Comparison of ENCODE assay signal across 8 cellular contexts in genomic region chr12:95072900-95073697, GRCh38. TPM values are rescaled to one million over a fixed set of nuclear protein-coding genes. Genes with fewer than 3 reads are reported as not detected.
DNase-seq lines count a peak whose midpoint lies in the region; ATAC-seq and TF ChIP-seq lines count a peak whose summit lies in the region.

TSS of gene NR2C1 (minus strand) at chr12:95073618. CDS start at chr12:95067384, 6,234 bp downstream.

- no peak for TF ChIP-seq CTCF in CD8-positive, alpha-beta T cell (IDR thresholded peaks at IDR 0.05)

- H3K9me3 Mint-ChIP-seq in CD8-positive, alpha-beta T cell = no peaks in the 10 kb centered on the region
- H3K9me3 Mint-ChIP-seq in effector memory CD8-positive, alpha-beta T cell = no peaks in the 10 kb centered on the region
- no peaks in the 10 kb centered on the region for H3K9me3 Mint-ChIP-seq in memory B cell

- H3K27me3 ChIP-seq in CD8-positive, alpha-beta T cell (ENCODE audit: insufficient read depth, low read length) = no peaks in the 10 kb centered on the region

- peak within 1 kb of the TSS; percentile 96 for H3K4me3 ChIP-seq in CD8-positive, alpha-beta T cell (ENCODE audit: low read depth, low read length)

- ATAC-seq in CD8-positive, alpha-beta T cell = peak; percentile 98
- ATAC-seq in GM19468 (IDR thresholded peaks at IDR 0.05; ENCODE audit: extremely low read depth, unreplicated experiment) (peak; percentile 18), memory B cell (ENCODE audit: low read depth) (peak; percentile 97)
- peak; percentile 95 for ATAC-seq in effector memory CD8-positive, alpha-beta T cell (replicated peaks)

- CTCF ChIA-PET in CD8-positive, alpha-beta T cell (lab: Charles Lee) = interaction anchor here (0.6 to 1.5 kb wide), 13 partner anchors 11 to 476 kb away, joined by 3 to 8 read pairs (median 3); partner anchors contain the start of genes FGD6, NDUFA12 and VEZT

- peaks cover 5% of the 10 kb centered on the region for H3K4me1 ChIP-seq in CD8-positive, alpha-beta T cell (ENCODE audit: insufficient read depth, low read length)

- intact Hi-C loops in CD8-positive, alpha-beta T cell (cut with DNase I, micrococcal nuclease) = loop anchor here (1.0 to 10.0 kb wide), 14 partner anchors 70 to 1834 kb away; partner anchors contain the start of genes FGD6 (in 2 of the 2), METAP2 (in 2 of the 2), NDUFA12 (in 2 of the 2) and NEDD1 (in 2 of the 2)

- H3K27ac ChIP-seq in CD8-positive, alpha-beta T cell (ENCODE audit: low read depth, low read length) = peak within 1 kb of the TSS; percentile 71

- POLR2A ChIA-PET in CD8-positive, alpha-beta T cell (lab: Charles Lee) = interaction anchor here (1.6 to 2.0 kb wide), 2 partner anchors 70 to 144 kb away, joined by 6 to 8 read pairs; partner anchors contain the start of genes FGD6, NDUFA12 and VEZT

- H3K9me3 ChIP-seq in CD8-positive, alpha-beta T cell (ENCODE audit: low read length) = no peaks in the 10 kb centered on the region

- peak within 1 kb of the TSS; percentile 97 for H3K4me3 Mint-ChIP-seq in CD8-positive, alpha-beta T cell
- H3K4me3 Mint-ChIP-seq in effector memory CD8-positive, alpha-beta T cell = peak within 1 kb of the TSS; percentile 90 to 93
- H3K4me3 Mint-ChIP-seq in memory B cell = peak within 1 kb of the TSS; percentile 95

- no peaks in the 10 kb centered on the region for H3K27me3 Mint-ChIP-seq in CD8-positive, alpha-beta T cell (ENCODE audit: low read depth)
- H3K27me3 Mint-ChIP-seq in effector memory CD8-positive, alpha-beta T cell = no peaks in the 10 kb centered on the region
- H3K27me3 Mint-ChIP-seq in memory B cell = no peaks in the 10 kb centered on the region

- peak within 1 kb of the TSS; percentile 95 for H3K27ac Mint-ChIP-seq in CD8-positive, alpha-beta T cell
- H3K27ac Mint-ChIP-seq in effector memory CD8-positive, alpha-beta T cell = peak within 1 kb of the TSS; percentile 78 to 94
- peak within 1 kb of the TSS; percentile 85 for H3K27ac Mint-ChIP-seq in memory B cell

- peak; percentile 83 to 96 (median 91) for DNase-seq in CD8-positive, alpha-beta T cell
- DNase-seq in HS-5 (ENCODE audit: low read depth) (peak; percentile 76), NOMO-1 treated with DMSO at 0.1 percent for 48 hours (lab: John Stamatoyannopoulos, UW; ENCODE audit: unreplicated experiment) (peak; percentile 94), memory B cell (ENCODE audit: low spot score in 2 of 2) (peak; percentile 82 to 91)
- DNase-seq in activated CD8-positive, alpha-beta memory T cell treated with anti-CD3 and anti-CD28 coated beads for 4 hours (ENCODE audit: low read depth in 2 of 2) = peak; percentile 82 to 89
- peak; percentile 86 to 89 (median 89) for DNase-seq in effector memory CD8-positive, alpha-beta T cell
- peak; percentile 88 for DNase-seq in stimulated activated CD8-positive, alpha-beta memory T cell treated with anti-CD3 and anti-CD28 coated beads, Interleukin-12 subunit alpha, Interleukin-12 subunit beta, amount 100 ng/mL, for 24 hours (ENCODE audit: extremely low read depth)

- H3K36me3 ChIP-seq in CD8-positive, alpha-beta T cell (ENCODE audit: insufficient read depth, low read length) = no peaks in the 10 kb centered on the region

- peaks cover 26% of the 10 kb centered on the region for H3K4me1 Mint-ChIP-seq in CD8-positive, alpha-beta T cell (ENCODE audit: low read depth)
- peaks cover 2 to 16% of the 10 kb centered on the region in 2 donors for H3K4me1 Mint-ChIP-seq in effector memory CD8-positive, alpha-beta T cell (ENCODE audit: low read depth in 2 of 2)
- H3K4me1 Mint-ChIP-seq in memory B cell = peaks cover 10% of the 10 kb centered on the region

- peaks cover 22% of the 10 kb centered on the region for H3K36me3 Mint-ChIP-seq in CD8-positive, alpha-beta T cell
- peaks cover 11% of the 10 kb centered on the region for H3K36me3 Mint-ChIP-seq in effector memory CD8-positive, alpha-beta T cell (ENCODE audit: insufficient read depth)
- peaks cover 3% of the 10 kb centered on the region for H3K36me3 Mint-ChIP-seq in memory B cell

RNA-seq across cellular contexts. Expression of gene NR2C1, which starts in this region (rescaled TPM):
- 10 to 100 TPM; 40.7 to 49.2 TPM for total RNA-seq in CD8-positive, alpha-beta T cell

Comparison
In these comparisons a context has a peak if more than half of its experiments do, and no peak if none do; other contexts are left out.
1. Peak in every context shown above with its lines: DNase-seq, ATAC-seq, H3K4me3 ChIP-seq and H3K27ac ChIP-seq.
2. ATAC-seq: peak in every context shown above with its lines; median percentile 98 in CD8-positive, alpha-beta T cell; 97 in memory B cell; 95 in effector memory CD8-positive, alpha-beta T cell; 18 in GM19468.